Comparison of ENCODE assay signal across 2 cellular contexts in genomic region chr9:136466155-136466541, GRCh38.
TF ChIP-seq lines count a peak whose summit lies in the region.

No MANE protein-coding gene starts in this region.

TF ChIP-seq in HepG2, 621 proteins besides CTCF, POLR2A, EP300 and RAD21:
- peak; percentile 66 for TF ChIP-seq AGO2 (optimal IDR thresholded peaks at IDR 0.05; ENCODE audit: low read depth, low read length)
- no peak for TF ChIP-seq ZNF879 (CRISPR knock-in tag; IDR thresholded peaks at IDR 0.05)

TF ChIP-seq in GM12878, 131 proteins besides CTCF, POLR2A, EP300 and RAD21:
- TF ChIP-seq E2F8 (IDR thresholded peaks at IDR 0.05; ENCODE audit: low read depth, partially characterized antibody), result no peak
- no peak for TF ChIP-seq FOS (IDR thresholded peaks at IDR 0.05; ENCODE audit: borderline replicate concordance, extremely low read depth, insufficient read length)
- TF ChIP-seq TBL1XR1 (IDR thresholded peaks at IDR 0.05; ENCODE audit: low read depth, low read length), result no peak
- no peak for TF ChIP-seq MEF2A (IDR thresholded peaks at IDR 0.05; ENCODE audit: insufficient read depth, low read depth, low read length)
- no peak for TF ChIP-seq SP1 (IDR thresholded peaks at IDR 0.05; ENCODE audit: low read depth, low read length)
- no peak for TF ChIP-seq SKIL (IDR thresholded peaks at IDR 0.05; ENCODE audit: low read depth, poor library complexity, severe bottlenecking)
- TF ChIP-seq MYB (IDR thresholded peaks at IDR 0.05; ENCODE audit: borderline replicate concordance, low read depth, low read length), result no peak
TF ChIP-seq in GM12878: peak in this region for 0.
